ENCODE assay signal across 13 cellular contexts in genomic region chr20:3732327-3733118, GRCh38. TPM values are rescaled to one million over a fixed set of nuclear protein-coding genes. Genes with fewer than 3 reads are reported as not detected.
DNase-seq lines count a peak whose midpoint lies in the region; TF ChIP-seq lines count a peak whose summit lies in the region.
"Had no signal": no experiment of that assay in that cellular context is flagged by ENCODE, and none has a peak within 500 bp of the region (broad histone marks: within the 10 kb centered on the region; RNA-seq: fewer than 3 reads in every experiment).

Gene HSPA12B (plus strand): TSS chr20:3732685. CDS start chr20:3738675, 5,990 bp downstream.

- DNase-seq in DMS 273 (lab: John Stamatoyannopoulos, UW; ENCODE audit: unreplicated experiment), result peak; percentile 26
- DNase-seq in DMS 273 treated with DMSO at 0.1 percent for 48 hours (lab: John Stamatoyannopoulos, UW), result no peak
- DNase-seq in fibroblast of pulmonary artery (ENCODE audit: low read depth), result no peak
- DNase-seq in mesenchymal stem cell, result no peak
- no peak for DNase-seq in thyroid gland
- no peak for DNase-seq in NCI-H2029 treated with DMSO at 0.1 percent for 48 hours (lab: John Stamatoyannopoulos, UW)
- DNase-seq in activated effector memory CD4-positive, alpha-beta T cell treated with anti-CD3 and anti-CD28 coated beads, Interleukin-2, amount 50 U/mL, for 16 hours, result no peak
- DNase-seq in activated naive CD4-positive, alpha-beta T cell treated with anti-CD3 and anti-CD28 coated beads, Interleukin-2, amount 10 ng/mL, durations not matched to agents 7 days and 5 days, result no peak
- DNase-seq: activated naive CD4-positive, alpha-beta T cell treated with anti-CD3 and anti-CD28 coated beads for 36 hours; GF-D8; NCI-H187 had no signal

- no peak within 1 kb of the TSS for H3K4me2 ChIP-seq in mesenchymal stem cell (ENCODE audit: low read length, poor library complexity, severe bottlenecking)

- H3K4me1 ChIP-seq in mesenchymal stem cell (ENCODE audit: control insufficient read depth, insufficient read depth, low read depth, low read length), result peaks cover 6% of the 10 kb centered on the region
- H3K4me1 ChIP-seq in thyroid gland, result peaks cover 8 to 36% of the 10 kb centered on the region in 2 donors

- CTCF ChIA-PET in activated naive CD4-positive, alpha-beta T cell treated with anti-CD3 and anti-CD28 coated beads, Interleukin-2, amount 10 ng/mL, durations not matched to agents 7 days and 5 days (lab: Charles Lee), result interaction anchor here (1.9 kb wide), 1 partner anchor 21 kb away, joined by 4 read pairs; no protein-coding TSS in a partner anchor

- H3K27ac ChIP-seq in mesenchymal stem cell (ENCODE audit: low read length, poor library complexity, severe bottlenecking) (no peak within 1 kb of the TSS), thyroid gland (peak within 1 kb of the TSS; percentile 1 to 61 (median 35))
- H3K27ac ChIP-seq: 22Rv1 had no signal

- no peak within 1 kb of the TSS for H3K4ac ChIP-seq in mesenchymal stem cell (ENCODE audit: low read depth in 1 of 2, low read length in 2 of 2)

- H4K8ac ChIP-seq in mesenchymal stem cell (ENCODE audit: low read length), result no peak within 1 kb of the TSS

- TF ChIP-seq CTCF in fibroblast of pulmonary artery (IDR thresholded peaks at IDR 0.05; ENCODE audit: low read length, missing control alignments) (no peak), thyroid gland (IDR thresholded peaks at IDR 0.05) (no peak)

- H3K36me3 ChIP-seq in mesenchymal stem cell (ENCODE audit: control insufficient read depth in 1 of 2, insufficient read depth in 2 of 2, low read depth in 1 of 2, low read length in 2 of 2) (no peaks in the 10 kb centered on the region), thyroid gland (no peaks in the 10 kb centered on the region)

- H3K9me3 ChIP-seq in mesenchymal stem cell (ENCODE audit: control insufficient read depth, low read length) (no peaks in the 10 kb centered on the region), thyroid gland (no peaks in the 10 kb centered on the region)

- H2AFZ ChIP-seq in mesenchymal stem cell (ENCODE audit: low read depth, low read length), result no peak within 1 kb of the TSS

- H2BK5ac ChIP-seq in mesenchymal stem cell (ENCODE audit: low read depth, low read length, poor library complexity, severe bottlenecking), result no peak within 1 kb of the TSS

- no peak within 1 kb of the TSS for H3K4me3 Mint-ChIP-seq in activated naive CD4-positive, alpha-beta T cell treated with anti-CD3 and anti-CD28 coated beads, Interleukin-2, amount 10 ng/mL, durations not matched to agents 7 days and 5 days
- H3K4me3 Mint-ChIP-seq: activated naive CD4-positive, alpha-beta T cell treated with anti-CD3 and anti-CD28 coated beads for 36 hours had no signal

- H3K27me3 ChIP-seq in mesenchymal stem cell (ENCODE audit: control insufficient read depth in 1 of 2, insufficient read depth in 1 of 2, low read length in 2 of 2), result peaks cover 32 to 66% of the 10 kb centered on the region in 2 experiments
- no peaks in the 10 kb centered on the region for H3K27me3 ChIP-seq in thyroid gland

- no peak within 1 kb of the TSS for H2BK120ac ChIP-seq in mesenchymal stem cell (ENCODE audit: low read depth, low read length)

- H2BK15ac ChIP-seq in mesenchymal stem cell (ENCODE audit: low read depth, poor library complexity, severe bottlenecking), result peak within 1 kb of the TSS; percentile 49

- intact Hi-C loops in thyroid gland (cut with DNase I), result no loop called here

- H3K79me1 ChIP-seq in mesenchymal stem cell (replicated peaks; ENCODE audit: low read length, poor library complexity, severe bottlenecking), result no peaks in the 10 kb centered on the region

- no peak within 1 kb of the TSS for H3K23ac ChIP-seq in mesenchymal stem cell (ENCODE audit: low read length in 2 of 2)

- peaks cover 5% of the 10 kb centered on the region for H3K4me1 Mint-ChIP-seq in activated naive CD4-positive, alpha-beta T cell treated with anti-CD3 and anti-CD28 coated beads, Interleukin-2, amount 10 ng/mL, durations not matched to agents 7 days and 5 days

- WGBS in mesenchymal stem cell, result 13% methylated on average over 55 of the region's 67 CpGs
- WGBS in thyroid gland, 2 donors, result 42% methylated on average over 7 of the region's 67 CpGs; no CpG with 5 or more reads in 1 of the 2 donors

- H2AK5ac ChIP-seq in mesenchymal stem cell (ENCODE audit: low read length, severe bottlenecking), result no peak within 1 kb of the TSS

- H3K27ac Mint-ChIP-seq in activated naive CD4-positive, alpha-beta T cell treated with anti-CD3 and anti-CD28 coated beads, Interleukin-2, amount 10 ng/mL, durations not matched to agents 7 days and 5 days, result no peak within 1 kb of the TSS
- H3K27ac Mint-ChIP-seq: activated naive CD4-positive, alpha-beta T cell treated with anti-CD3 and anti-CD28 coated beads for 36 hours had no signal

- peak within 1 kb of the TSS in 1 of 2 experiments; percentile 28 for H3K14ac ChIP-seq in mesenchymal stem cell (ENCODE audit: low read length in 2 of 2)

- peak within 1 kb of the TSS in 1 of 2 experiments; percentile 23 for H3K18ac ChIP-seq in mesenchymal stem cell (ENCODE audit: low read depth in 1 of 2, low read length in 2 of 2)

- no peak for TF ChIP-seq POLR2A in thyroid gland (IDR thresholded peaks at IDR 0.05)

- H3K27me3 Mint-ChIP-seq in activated naive CD4-positive, alpha-beta T cell treated with anti-CD3 and anti-CD28 coated beads, Interleukin-2, amount 10 ng/mL, durations not matched to agents 7 days and 5 days, result peaks cover 88% of the 10 kb centered on the region

- H2BK12ac ChIP-seq in mesenchymal stem cell (ENCODE audit: low read length in 2 of 2), result peak within 1 kb of the TSS; percentile 21 to 56

- H3K36me3 Mint-ChIP-seq in activated naive CD4-positive, alpha-beta T cell treated with anti-CD3 and anti-CD28 coated beads, Interleukin-2, amount 10 ng/mL, durations not matched to agents 7 days and 5 days, result no peaks in the 10 kb centered on the region

- H3K4me3 ChIP-seq in fibroblast of pulmonary artery (replicated peaks; ENCODE audit: low read depth, low read length) (peak within 1 kb of the TSS; percentile 14), mesenchymal stem cell (ENCODE audit: insufficient read depth in 1 of 2, low read depth in 1 of 2, low read length in 2 of 2) (peak within 1 kb of the TSS in 1 of 2 experiments; percentile 47), thyroid gland (replicated peaks in 1 of 3) (peak within 1 kb of the TSS in 1 of 3 donors; percentile 9)

- H4K91ac ChIP-seq in mesenchymal stem cell (ENCODE audit: low read length), result no peak within 1 kb of the TSS

- H3K9ac ChIP-seq in mesenchymal stem cell (ENCODE audit: low read length), result peak within 1 kb of the TSS; percentile 63

- H3K9me3 Mint-ChIP-seq in activated naive CD4-positive, alpha-beta T cell treated with anti-CD3 and anti-CD28 coated beads, Interleukin-2, amount 10 ng/mL, durations not matched to agents 7 days and 5 days, result no peaks in the 10 kb centered on the region
- H3K9me3 Mint-ChIP-seq: activated naive CD4-positive, alpha-beta T cell treated with anti-CD3 and anti-CD28 coated beads for 36 hours had no signal

RNA-seq across cellular contexts. Expression of gene HSPA12B, which starts in this region (rescaled TPM):
- 0.03 TPM for polyA plus RNA-seq in mesenchymal stem cell (2013, experiment 1 of 2)
- 0.04 TPM for polyA plus RNA-seq in mesenchymal stem cell (2013, experiment 2 of 2)
- total RNA-seq in thyroid gland, result 10 to 100 TPM in 2 of 4 donors, 1 to 10 TPM in 2; 7.3 to 19.4 (median 13.1) TPM
- total RNA-seq: activated naive CD4-positive, alpha-beta T cell treated with anti-CD3 and anti-CD28 coated beads for 36 hours; mononuclear cell had no signal
